24 cellular contexts compared by ENCODE assay signal in genomic region chr6:147560670-147561069, GRCh38. TPM values are rescaled to one million over a fixed set of nuclear protein-coding genes. Genes with fewer than 3 reads are reported as not detected.
"Had no signal": no experiment of that assay in that cellular context is flagged by ENCODE, and none has a peak within 500 bp of the region (broad histone marks: within the 10 kb centered on the region; RNA-seq: fewer than 3 reads in every experiment).

No MANE protein-coding gene starts in this region.

- FAIRE-seq: astrocyte, bronchial epithelial cell, kidney had no signal

- ATAC-seq: activated naive CD4-positive, alpha-beta T cell treated with anti-CD3 and anti-CD28 coated beads, Interleukin-2, amount 50 U/mL, for 72 hours; esophagus mucosa; gastrocnemius medialis; heart left ventricle; psoas muscle; right cardiac atrium had no signal

- DNase-seq: activated CD4-positive, alpha-beta T cell treated with anti-CD3 and anti-CD28 coated beads for 1 hour; activated CD4-positive, alpha-beta T cell treated with anti-CD3 and anti-CD28 coated beads, Interleukin-2, amount 50 U/mL, for 4 hours; activated gamma-delta T cell treated with Interleukin-2 at 50 U/mL for 16 hours; adrenal gland; cerebellar nuclear complex; effector CD8-positive, alpha-beta T cell; gastrocnemius medialis; heart left ventricle; kidney; left ventricle myocardium inferior; naive B cell; psoas muscle; right cardiac atrium; stimulated activated CD4-positive, alpha-beta T cell treated with anti-CD3 and anti-CD28 coated beads, Interleukin-15, amount 100 ng/mL, for 24 hours; stimulated activated CD4-positive, alpha-beta T cell treated with anti-CD3 and anti-CD28 coated beads, Interleukin-4, amount 100 ng/mL, for 1 hour; stomach; WERI-Rb-1 had no signal

RNA-seq across cellular contexts. Expression of gene SAMD5, which starts 52.2 kb away (rescaled TPM):
- total RNA-seq: activated CD8-positive, alpha-beta memory T cell treated with anti-CD3 and anti-CD28 coated beads for 36 hours; activated naive CD4-positive, alpha-beta T cell treated with anti-CD3 and anti-CD28 coated beads, Interleukin-2, amount 50 U/mL, for 72 hours; mononuclear cell; T-helper 2 cell treated with Interferon-gamma antibody and Interleukin-4, amounts not matched to agents 100 ng/mL and 5 ng/mL, for 36 hours had no signal
